Comparison of ENCODE assay signal across 15 cellular contexts in genomic region chr15:100307241-100307855, GRCh38. TPM values are rescaled to one million over a fixed set of nuclear protein-coding genes. Genes with fewer than 3 reads are reported as not detected.
DNase-seq lines count a peak whose midpoint lies in the region; ATAC-seq and TF ChIP-seq lines count a peak whose summit lies in the region.
"Had no signal": no experiment of that assay in that cellular context is flagged by ENCODE, and none has a peak within 500 bp of the region (broad histone marks: within the 10 kb centered on the region; RNA-seq: fewer than 3 reads in every experiment).

No MANE protein-coding gene starts in this region.

- no peak for TF ChIP-seq CTCF in psoas muscle (IDR thresholded peaks at IDR 0.05)

- peaks cover 0 to 32% of the 10 kb centered on the region in 2 donors for H3K36me3 ChIP-seq in psoas muscle (ENCODE audit: insufficient read depth in 1 of 2, low read depth in 1 of 2)
- H3K36me3 ChIP-seq: upper lobe of left lung had no signal

- 44 to 49% (median 46%) methylated on average over 9 of the region's 9 CpGs for WGBS in psoas muscle, 3 donors

- no peak overlapping the region for H3K4me3 ChIP-seq in psoas muscle
- H3K4me3 ChIP-seq: upper lobe of left lung had no signal

- ATAC-seq in psoas muscle: peak in 3 of 4 donors; percentile 8 to 19 (median 17)
- ATAC-seq: stimulated activated memory B cell treated with anti-CD40 and anti-IgM and Interleukin-4, amounts not matched to agents 10 μg/mL and 1 μg/mL and 100 μg/mL, for 72 hours had no signal

- H3K4me1 ChIP-seq in psoas muscle: no peaks in the 10 kb centered on the region

- peak; percentile 71 for DNase-seq in NCI-H748 (lab: John Stamatoyannopoulos, UW; ENCODE audit: unreplicated experiment)
- DNase-seq in NCI-H748 treated with DMSO at 0.1 percent for 48 hours (lab: John Stamatoyannopoulos, UW): no peak
- DNase-seq in NCI-H1417 treated with DMSO at 0.1 percent for 48 hours (lab: John Stamatoyannopoulos, UW): peak; percentile 91
- DNase-seq in activated CD8-positive, alpha-beta memory T cell treated with anti-CD3 and anti-CD28 coated beads, Interleukin-2, amount 50 U/mL, for 4 hours: peak; percentile 20
- no peak for DNase-seq in psoas muscle
- DNase-seq in T1000 (lab: John Stamatoyannopoulos, UW): no peak
- no peak for DNase-seq in islet precursor cell
- no peak for DNase-seq in GOT3 (lab: John Stamatoyannopoulos, UW)
- DNase-seq: activated naive CD4-positive, alpha-beta T cell; DMS79; glutamatergic neuron; NK-92 treated with Interleukin-12 subunit alpha and Interleukin-12 subunit beta, amount 100 ng/mL, for 24 hours had no signal

- H3K27ac ChIP-seq in psoas muscle: no peak overlapping the region
- H3K27ac ChIP-seq: C4-2B, upper lobe of left lung had no signal

- intact Hi-C loops in psoas muscle (cut with DNase I): no loop called here

- H3K9me3 ChIP-seq in psoas muscle: no peaks in the 10 kb centered on the region

- no peaks in the 10 kb centered on the region for H3K27me3 ChIP-seq in psoas muscle (ENCODE audit: insufficient read depth in 3 of 3, low read length in 2 of 3)
- H3K27me3 ChIP-seq: upper lobe of left lung had no signal

RNA-seq across cellular contexts. Expression of gene ADAMTS17, which starts 34.4 kb away (rescaled TPM):
- total RNA-seq in psoas muscle: 10 to 100 TPM in 3 of 4 donors, 1 to 10 TPM in 1; 4.4 to 93.0 (median 17.7) TPM
- polyA plus RNA-seq in psoas muscle: 1 to 10 TPM; 5.7 to 7.2 (median 6.8) TPM

Comparison
In these comparisons a context has a peak if more than half of its experiments do, and no peak if none do; other contexts are left out.
1. DNase-seq: peak in NCI-H748 (single experiment), NCI-H1417 treated with DMSO at 0.1 percent for 48 hours (single experiment) and activated CD8-positive, alpha-beta memory T cell treated with anti-CD3 and anti-CD28 coated beads, Interleukin-2, amount 50 U/mL, for 4 hours (single experiment); none in NCI-H748 treated with DMSO at 0.1 percent for 48 hours (single experiment), psoas muscle (0 of 2), T1000 (single experiment), islet precursor cell (single experiment) and GOT3 (single experiment).